In genomic region chr14:99657645-99658155, GRCh38 we compare ENCODE assay signal across 17 cellular contexts. TPM values are rescaled to one million over a fixed set of nuclear protein-coding genes. Genes with fewer than 3 reads are reported as not detected.
A peak's percentile ranks its signal among the peaks of the same experiment; 100 is the strongest.
DNase-seq lines count a peak whose midpoint lies in the region; ATAC-seq, FAIRE-seq and TF ChIP-seq lines count a peak whose summit lies in the region.
"Had no signal": no experiment of that assay in that cellular context is flagged by ENCODE, and none has a peak within 500 bp of the region (broad histone marks: within the 10 kb centered on the region; RNA-seq: fewer than 3 reads in every experiment).

No MANE protein-coding gene starts in this region.

- no peak for FAIRE-seq in HepG2 (lab: Jason Lieb, UNC)
- peak; percentile 84 for FAIRE-seq in bronchial epithelial cell (lab: Jason Lieb, UNC)
- FAIRE-seq: GM18507 had no signal

- peaks cover 52% of the 10 kb centered on the region for H3K27me3 Mint-ChIP-seq in activated CD4-positive, alpha-beta T cell treated with anti-CD3 and anti-CD28 coated beads for 36 hours

- BruUV-seq in HepG2 (replicated peaks; lab: Mats Ljungman, UMichigan) = no TSS peak

- no peak overlapping the region for H2AFZ ChIP-seq in HepG2 (ENCODE audit: low read length)
- H2AFZ ChIP-seq in osteoblast (ENCODE audit: low read length) = no peak overlapping the region
- H2AFZ ChIP-seq: GM23338 had no signal

- H3K79me2 ChIP-seq in HepG2 (ENCODE audit: insufficient read depth, low read length) (no peaks in the 10 kb centered on the region), osteoblast (ENCODE audit: insufficient read depth, low read length) (no peaks in the 10 kb centered on the region)

- no peak overlapping the region for H3K4me3 Mint-ChIP-seq in activated CD4-positive, alpha-beta T cell treated with anti-CD3 and anti-CD28 coated beads for 36 hours
- H3K4me3 Mint-ChIP-seq: CD4-positive, CD25-positive, alpha-beta regulatory T cell; GM23338 had no signal

- intact Hi-C loops in HepG2 (cut with micrococcal nuclease; ENCODE audit: unreplicated experiment) (no loop called here), right lobe of liver (cut with DNase I) (no loop called here)
- intact Hi-C loops in activated CD4-positive, alpha-beta T cell treated with anti-CD3 and anti-CD28 coated beads for 36 hours (cut with DNase I, micrococcal nuclease) = no loop called here

- in situ Hi-C loops in HepG2 (cut with HindIII; ENCODE audit: extremely low pct_ligation_motif_present, low pct_unique_long_range_greater_than_20kb) = no loop called here

- no peak overlapping the region for H3K4me2 ChIP-seq in HepG2 (ENCODE audit: low read depth, low read length)
- no peak overlapping the region for H3K4me2 ChIP-seq in osteoblast (ENCODE audit: insufficient read depth, low read length)
- H3K4me2 ChIP-seq: GM23338 had no signal

- CTCF ChIA-PET in HepG2 (lab: Yijun Ruan, JAX; ENCODE audit: low intra/inter-chr PET ratio, low total read pairs) = no interaction called here
- CTCF ChIA-PET in activated CD4-positive, alpha-beta T cell treated with anti-CD3 and anti-CD28 coated beads for 36 hours (lab: Charles Lee) = no interaction called here

- TF ChIP-seq POLR2A in HepG2 (IDR thresholded peaks at IDR 0.05; ENCODE audit: insufficient read depth in 1 of 2, low read depth in 2 of 2, low read length in 2 of 2) = no peak
- TF ChIP-seq POLR2A in right lobe of liver (IDR thresholded peaks at IDR 0.05) = no peak

- TF ChIP-seq CTCF in HepG2 (CRISPR knock-in tag; IDR thresholded peaks at IDR 0.05) (no peak), right lobe of liver (IDR thresholded peaks at IDR 0.05) (no peak), bronchial epithelial cell (IDR thresholded peaks at IDR 0.05; ENCODE audit: insufficient read depth, low read length, severe bottlenecking) (no peak), osteoblast (IDR thresholded peaks at IDR 0.05; ENCODE audit: extremely low read depth, low read depth, low read length) (no peak), omental fat pad (IDR thresholded peaks at IDR 0.05) (no peak)

- TF ChIP-seq RAD21 in HepG2 (CRISPR knock-in tag; IDR thresholded peaks at IDR 0.05) = no peak

- H4K20me1 ChIP-seq in HepG2 (ENCODE audit: insufficient read depth, low read length) (no peaks in the 10 kb centered on the region), osteoblast (ENCODE audit: insufficient read depth, low read length) (peaks cover 9% of the 10 kb centered on the region)

- H3K4me3 ChIP-seq in HepG2 (replicated peaks in 1 of 3; ENCODE audit: insufficient read depth in 1 of 3, low read depth in 2 of 3, low read length in 3 of 3) (no peak overlapping the region), right lobe of liver (no peak overlapping the region), bronchial epithelial cell (ENCODE audit: low read depth, low read length) (no peak overlapping the region), osteoblast (ENCODE audit: insufficient read depth, low read length) (no peak overlapping the region)
- H3K4me3 ChIP-seq: GM23338 had no signal

- H3K4me1 Mint-ChIP-seq in activated CD4-positive, alpha-beta T cell treated with anti-CD3 and anti-CD28 coated beads for 36 hours = peaks cover 3% of the 10 kb centered on the region

- no peak overlapping the region for H3K27ac Mint-ChIP-seq in activated CD4-positive, alpha-beta T cell treated with anti-CD3 and anti-CD28 coated beads for 36 hours
- H3K27ac Mint-ChIP-seq: CD4-positive, CD25-positive, alpha-beta regulatory T cell; GM23338 had no signal

- no peak overlapping the region for H3K9ac ChIP-seq in HepG2 (ENCODE audit: insufficient read depth, low read depth, low read length)

- 0% methylated on average over 1 of the region's 1 CpG for WGBS in HepG2 (ENCODE audit: low lambda C conversion rate)
- WGBS in right lobe of liver (ENCODE audit: insufficient coverage, low coverage, low lambda C conversion rate, missing lambda C conversion rate) = 47% methylated on average over 1 of the region's 1 CpG

- H3K27ac ChIP-seq in HepG2 (ENCODE audit: extremely low read length, insufficient read depth, low read length) (no peak overlapping the region), right lobe of liver (no peak overlapping the region), osteoblast (ENCODE audit: low read depth, low read length) (no peak overlapping the region)
- H3K27ac ChIP-seq: 22Rv1, HL-60 had no signal

- peaks cover 12% of the 10 kb centered on the region for H3K4me1 ChIP-seq in HepG2 (ENCODE audit: insufficient read depth, low read length)
- H3K4me1 ChIP-seq in right lobe of liver = no peaks in the 10 kb centered on the region
- peaks cover 12% of the 10 kb centered on the region for H3K4me1 ChIP-seq in osteoblast (ENCODE audit: insufficient read depth, low read length)

- ATAC-seq in HepG2 (no peak), right lobe of liver (no peak), omental fat pad (ENCODE audit: low FRiP score) (no peak)
- ATAC-seq in activated CD4-positive, alpha-beta T cell treated with anti-CD3 and anti-CD28 coated beads for 36 hours = no peak
- ATAC-seq: GM23338 had no signal

- no peaks in the 10 kb centered on the region for H3K9me3 ChIP-seq in HepG2 (ENCODE audit: low read length)
- H3K9me3 ChIP-seq in right lobe of liver = no peaks in the 10 kb centered on the region
- no peaks in the 10 kb centered on the region for H3K9me3 ChIP-seq in osteoblast (ENCODE audit: low read depth, low read length)

- no peaks in the 10 kb centered on the region for H3K9me3 Mint-ChIP-seq in activated CD4-positive, alpha-beta T cell treated with anti-CD3 and anti-CD28 coated beads for 36 hours (ENCODE audit: low read depth)
- H3K9me3 Mint-ChIP-seq: GM23338 had no signal

- no peaks in the 10 kb centered on the region for H3K36me3 Mint-ChIP-seq in activated CD4-positive, alpha-beta T cell treated with anti-CD3 and anti-CD28 coated beads for 36 hours (ENCODE audit: low read depth)
- H3K36me3 Mint-ChIP-seq: CD4-positive, CD25-positive, alpha-beta regulatory T cell had no signal

- H3K36me3 ChIP-seq in HepG2 (replicated peaks in 1 of 2; ENCODE audit: control insufficient read depth in 1 of 2, insufficient read depth in 2 of 2, low read length in 2 of 2) = no peaks in the 10 kb centered on the region
- H3K36me3 ChIP-seq in right lobe of liver = no peaks in the 10 kb centered on the region
- no peaks in the 10 kb centered on the region for H3K36me3 ChIP-seq in bronchial epithelial cell (ENCODE audit: control insufficient read depth, insufficient read depth, low read length)
- no peaks in the 10 kb centered on the region for H3K36me3 ChIP-seq in osteoblast (ENCODE audit: insufficient read depth, low read length)

- POLR2A ChIA-PET in HepG2 (lab: Yijun Ruan, JAX) = no interaction called here
- POLR2A ChIA-PET in activated CD4-positive, alpha-beta T cell treated with anti-CD3 and anti-CD28 coated beads for 36 hours (lab: Charles Lee) = no interaction called here

- peaks cover 2 to 11% of the 10 kb centered on the region in 2 experiments; a peak in 3 of 5 replicates for H3K27me3 ChIP-seq in HepG2 (ENCODE audit: control insufficient read depth in 1 of 2, insufficient read depth in 2 of 2, low read length in 2 of 2)
- no peaks in the 10 kb centered on the region for H3K27me3 ChIP-seq in right lobe of liver
- peaks cover 31% of the 10 kb centered on the region for H3K27me3 ChIP-seq in bronchial epithelial cell (ENCODE audit: control insufficient read depth, insufficient read depth, low read length)
- no peaks in the 10 kb centered on the region for H3K27me3 ChIP-seq in osteoblast (ENCODE audit: insufficient read depth, low read length)

- TF ChIP-seq EP300 in HepG2 (IDR thresholded peaks at IDR 0.05; ENCODE audit: low read depth in 2 of 2, low read length in 2 of 2) (no peak), HepG2 (CRISPR knock-in tag; IDR thresholded peaks at IDR 0.05; ENCODE audit: borderline replicate concordance) (no peak)

- no peak for DNase-seq in HepG2 (ENCODE audit: low spot score)
- no peak for DNase-seq in right lobe of liver
- DNase-seq in bronchial epithelial cell (ENCODE audit: low read depth) = no peak
- peak; percentile 71 for DNase-seq in osteoblast (ENCODE audit: insufficient read length, low spot score, missing footprints)
- no peak for DNase-seq in RPMI8226
- no peak for DNase-seq in omental fat pad (ENCODE audit: low spot score)
- no peak for DNase-seq in activated CD4-positive, alpha-beta T cell treated with anti-CD3 and anti-CD28 coated beads for 36 hours
- DNase-seq in retina = no peak
- DNase-seq: CD4-positive, CD25-positive, alpha-beta regulatory T cell; DMS53; HCEC 1CT; KG1 had no signal

RNA-seq across cellular contexts. Expression of gene HHIPL1, which starts 12.8 kb away (rescaled TPM):
- total RNA-seq in HepG2 (2016; rRNA removed; fragmentation: Illumina TruSeq; extraction: Trizol) (not detected in 2 replicates), right lobe of liver (1 to 10 TPM in 1 of 6 experiments, under 1 TPM in 5; 0.43 to 1.4 (median 0.66) TPM), bronchial epithelial cell (0.53 and 1.2 TPM in 2 replicates), osteoblast (11.2 and 12.3 TPM in 2 replicates), omental fat pad (1 to 10 TPM; 2.2 to 4.7 (median 3.6) TPM)
- total RNA-seq in HepG2 (2016; cell fraction: cytosol; rRNA removed; fragmentation: Illumina TruSeq; extraction: Trizol; ENCODE audit: low read depth) = not detected in 2 replicates
- not detected in 2 replicates for total RNA-seq in HepG2 (2016; cell fraction: insoluble cytoplasmic fraction; rRNA removed; fragmentation: Illumina TruSeq; extraction: Trizol)
- total RNA-seq in HepG2 (2016; cell fraction: membrane; rRNA removed; fragmentation: Illumina TruSeq; extraction: Trizol) = not detected in 2 replicates
- total RNA-seq in HepG2 (2016; cell fraction: nucleus; rRNA removed; fragmentation: Illumina TruSeq; extraction: Trizol) = not detected in 2 replicates
- polyA plus RNA-seq in HepG2 (2011; rRNA removed) = 0.01 TPM in 1 of 2 replicates, not detected in the other
- not detected in 2 replicates for polyA plus RNA-seq in HepG2 (2011; cell fraction: cytosol; rRNA removed)
- polyA plus RNA-seq in HepG2 (2011; cell fraction: nucleus; rRNA removed) = not detected in 2 replicates
- 0.03 TPM in 1 of 2 replicates, not detected in the other for polyA plus RNA-seq in HepG2 (2012)
- polyA plus RNA-seq in HepG2 (2016; cell fraction: cytosol; fragmentation: Illumina TruSeq; extraction: Trizol; ENCODE audit: low read depth) = not detected in 2 replicates
- not detected in 2 replicates for polyA plus RNA-seq in HepG2 (2016; cell fraction: insoluble cytoplasmic fraction; fragmentation: Illumina TruSeq; extraction: Trizol; ENCODE audit: low read depth)
- not detected in 2 replicates for polyA plus RNA-seq in HepG2 (2016; cell fraction: membrane; fragmentation: Illumina TruSeq; extraction: Trizol; ENCODE audit: low read depth)
- polyA plus RNA-seq in HepG2 (2016; cell fraction: nucleus; fragmentation: Illumina TruSeq; extraction: Trizol; ENCODE audit: insufficient read depth, low read depth) = not detected in 2 replicates
- polyA minus RNA-seq in HepG2 (2011; rRNA and poly(A)+ RNA removed; ENCODE audit: low replicate concordance) = not detected in 2 replicates
- polyA minus RNA-seq in HepG2 (2011; cell fraction: cytosol; rRNA and poly(A)+ RNA removed) = not detected in 2 replicates
- polyA minus RNA-seq in HepG2 (2011; cell fraction: nucleus; rRNA and poly(A)+ RNA removed) = 0.12 TPM in 1 of 2 replicates, not detected in the other
- under 1 TPM in 1 of 2 experiments, not detected in 1; 0.07 TPM for total RNA-seq in activated CD4-positive, alpha-beta T cell treated with anti-CD3 and anti-CD28 coated beads for 36 hours
- total RNA-seq: CD4-positive, CD25-positive, alpha-beta regulatory T cell had no signal

RNA-seq across cellular contexts. Expression of gene CYP46A1, which starts 26.4 kb away (rescaled TPM):
- total RNA-seq in HepG2 (2016; rRNA removed; fragmentation: Illumina TruSeq; extraction: Trizol) = not detected in 2 replicates
- not detected in 2 replicates for total RNA-seq in HepG2 (2016; cell fraction: cytosol; rRNA removed; fragmentation: Illumina TruSeq; extraction: Trizol; ENCODE audit: low read depth)
- not detected in 2 replicates for total RNA-seq in HepG2 (2016; cell fraction: insoluble cytoplasmic fraction; rRNA removed; fragmentation: Illumina TruSeq; extraction: Trizol)
- not detected in 2 replicates for total RNA-seq in HepG2 (2016; cell fraction: membrane; rRNA removed; fragmentation: Illumina TruSeq; extraction: Trizol)
- total RNA-seq in HepG2 (2016; cell fraction: nucleus; rRNA removed; fragmentation: Illumina TruSeq; extraction: Trizol) = not detected in 2 replicates
- polyA plus RNA-seq in HepG2 (2011; rRNA removed) = not detected in 2 replicates
- polyA plus RNA-seq in HepG2 (2011; cell fraction: cytosol; rRNA removed) = not detected in 2 replicates
- polyA plus RNA-seq in HepG2 (2011; cell fraction: nucleus; rRNA removed) = 0.06 and 0.12 TPM in 2 replicates
- not detected in 2 replicates for polyA plus RNA-seq in HepG2 (2012)
- 0.06 TPM in 2 replicates for polyA plus RNA-seq in HepG2 (2016; cell fraction: cytosol; fragmentation: Illumina TruSeq; extraction: Trizol; ENCODE audit: low read depth)
- not detected in 2 replicates for polyA plus RNA-seq in HepG2 (2016; cell fraction: insoluble cytoplasmic fraction; fragmentation: Illumina TruSeq; extraction: Trizol; ENCODE audit: low read depth)
- not detected in 2 replicates for polyA plus RNA-seq in HepG2 (2016; cell fraction: membrane; fragmentation: Illumina TruSeq; extraction: Trizol; ENCODE audit: low read depth)
- polyA plus RNA-seq in HepG2 (2016; cell fraction: nucleus; fragmentation: Illumina TruSeq; extraction: Trizol; ENCODE audit: insufficient read depth, low read depth) = 0.11 and 0.14 TPM in 2 replicates
- 0.02 TPM in 1 of 2 replicates, not detected in the other for polyA minus RNA-seq in HepG2 (2011; rRNA and poly(A)+ RNA removed; ENCODE audit: low replicate concordance)
- polyA minus RNA-seq in HepG2 (2011; cell fraction: cytosol; rRNA and poly(A)+ RNA removed) = not detected in 2 replicates
- under 0.01 and 0.12 TPM in 2 replicates for polyA minus RNA-seq in HepG2 (2011; cell fraction: nucleus; rRNA and poly(A)+ RNA removed)
- 1 to 10 TPM in 1 of 6 experiments, under 1 TPM in 4, not detected in 1; 0.06 to 1.6 (median 0.42) TPM for total RNA-seq in right lobe of liver
- total RNA-seq in bronchial epithelial cell = 0.13 TPM in 1 of 2 replicates, not detected in the other
- total RNA-seq in osteoblast = 0.36 and 0.59 TPM in 2 replicates
- total RNA-seq in omental fat pad = 1 to 10 TPM in 1 of 4 donors, under 1 TPM in 3; 0.94 to 2.4 (median 0.95) TPM
- under 1 TPM; 0.05 to 0.23 TPM for total RNA-seq in activated CD4-positive, alpha-beta T cell treated with anti-CD3 and anti-CD28 coated beads for 36 hours
- total RNA-seq: A673; CD4-positive, CD25-positive, alpha-beta regulatory T cell had no signal
- polyA plus RNA-seq: CD4-positive, CD25-positive, alpha-beta regulatory T cell had no signal

RNA-seq across cellular contexts. Expression of gene CCDC85C, which starts 53.7 kb away (rescaled TPM):
- total RNA-seq in HepG2 (2016; rRNA removed; fragmentation: Illumina TruSeq; extraction: Trizol) (43.8 and 47.6 TPM in 2 replicates), right lobe of liver (10 to 100 TPM; 13.6 to 32.8 (median 21.8) TPM), bronchial epithelial cell (24.8 and 26.6 TPM in 2 replicates), osteoblast (3.2 and 3.6 TPM in 2 replicates), omental fat pad (10 to 100 TPM in 2 of 4 donors, 1 to 10 TPM in 2; 3.3 to 17.7 (median 8.3) TPM)
- total RNA-seq in HepG2 (2016; cell fraction: cytosol; rRNA removed; fragmentation: Illumina TruSeq; extraction: Trizol; ENCODE audit: low read depth) = 4.3 and 4.6 TPM in 2 replicates
- 33.8 and 47.0 TPM in 2 replicates for total RNA-seq in HepG2 (2016; cell fraction: insoluble cytoplasmic fraction; rRNA removed; fragmentation: Illumina TruSeq; extraction: Trizol)
- total RNA-seq in HepG2 (2016; cell fraction: membrane; rRNA removed; fragmentation: Illumina TruSeq; extraction: Trizol) = 30.8 and 30.9 TPM in 2 replicates
- 23.1 and 29.3 TPM in 2 replicates for total RNA-seq in HepG2 (2016; cell fraction: nucleus; rRNA removed; fragmentation: Illumina TruSeq; extraction: Trizol)
- 18.8 and 30.3 TPM in 2 replicates for polyA plus RNA-seq in HepG2 (2011; rRNA removed)
- 21.2 and 24.0 TPM in 2 replicates for polyA plus RNA-seq in HepG2 (2011; cell fraction: cytosol; rRNA removed)
- 30.3 and 32.6 TPM in 2 replicates for polyA plus RNA-seq in HepG2 (2011; cell fraction: nucleus; rRNA removed)
- 41.6 and 57.3 TPM in 2 replicates for polyA plus RNA-seq in HepG2 (2012)
- 4.1 and 4.6 TPM in 2 replicates for polyA plus RNA-seq in HepG2 (2016; cell fraction: cytosol; fragmentation: Illumina TruSeq; extraction: Trizol; ENCODE audit: low read depth)
- polyA plus RNA-seq in HepG2 (2016; cell fraction: insoluble cytoplasmic fraction; fragmentation: Illumina TruSeq; extraction: Trizol; ENCODE audit: low read depth) = 36.1 and 43.0 TPM in 2 replicates
- polyA plus RNA-seq in HepG2 (2016; cell fraction: membrane; fragmentation: Illumina TruSeq; extraction: Trizol; ENCODE audit: low read depth) = 18.9 and 20.2 TPM in 2 replicates
- polyA plus RNA-seq in HepG2 (2016; cell fraction: nucleus; fragmentation: Illumina TruSeq; extraction: Trizol; ENCODE audit: insufficient read depth, low read depth) = 40.1 and 40.7 TPM in 2 replicates
- 44.2 and 114 TPM in 2 replicates for polyA minus RNA-seq in HepG2 (2011; rRNA and poly(A)+ RNA removed; ENCODE audit: low replicate concordance)
- polyA minus RNA-seq in HepG2 (2011; cell fraction: cytosol; rRNA and poly(A)+ RNA removed) = 33.8 and 37.6 TPM in 2 replicates
- polyA minus RNA-seq in HepG2 (2011; cell fraction: nucleus; rRNA and poly(A)+ RNA removed) = 11.8 and 12.0 TPM in 2 replicates
- total RNA-seq in activated CD4-positive, alpha-beta T cell treated with anti-CD3 and anti-CD28 coated beads for 36 hours = 1 to 10 TPM; 6.1 to 6.2 TPM
